In the genomic region with DNA sequence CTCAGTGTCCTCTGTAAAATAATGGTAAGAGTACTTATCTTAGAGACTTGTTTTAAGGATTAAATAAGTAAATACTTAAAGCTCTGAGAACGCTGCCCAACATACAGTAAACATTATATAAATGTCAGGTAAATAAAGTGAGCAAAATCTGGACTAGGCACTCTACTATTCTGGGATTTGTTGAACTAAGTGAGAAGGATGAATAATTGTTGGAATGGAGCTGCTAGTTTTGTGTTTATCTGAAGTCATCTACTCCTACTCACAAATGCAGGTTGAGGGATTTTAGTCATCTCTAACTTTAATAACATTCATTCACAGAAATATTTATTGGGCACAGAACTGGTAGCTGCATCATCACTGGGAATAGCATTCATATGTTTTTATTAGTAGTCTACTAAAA, we compare ENCODE assay signal across 15 cellular contexts.
DNase-seq lines count a peak whose midpoint lies in the region; ATAC-seq and TF ChIP-seq lines count a peak whose summit lies in the region.
"Had no signal": no experiment of that assay in that cellular context is flagged by ENCODE, and none has a peak within 500 bp of the region (broad histone marks: within the 10 kb centered on the region; RNA-seq: fewer than 3 reads in every experiment).

No MANE protein-coding gene starts in this region.

- in situ Hi-C loops in ACHN (cut with HindIII; ENCODE audit: low pct_ligation_motif_present, low pct_unique_long_range_greater_than_20kb, low sequenced_read_pairs) = no loop called here

- H3K9ac ChIP-seq in rectal smooth muscle tissue (ENCODE audit: low read length) = no peak overlapping the region

- no peak for ATAC-seq in left lobe of liver
- ATAC-seq: HepG2 had no signal

- H3K36me3 ChIP-seq in rectal smooth muscle tissue (ENCODE audit: control insufficient read depth, insufficient read depth, low read length) = no peaks in the 10 kb centered on the region
- H3K36me3 ChIP-seq: BE2C had no signal

- H3K4me3 ChIP-seq in LNCaP clone FGC (ENCODE audit: low read depth, low read length) = no peak overlapping the region
- no peak overlapping the region for H3K4me3 ChIP-seq in foreskin fibroblast (ENCODE audit: low read depth in 1 of 2, low read length in 2 of 2)
- no peak overlapping the region for H3K4me3 ChIP-seq in rectal smooth muscle tissue (ENCODE audit: low read length)

- H3K27ac ChIP-seq in rectal smooth muscle tissue (ENCODE audit: low read depth, low read length) = peak overlapping the region; percentile 38

- peaks cover 49% of the 10 kb centered on the region for H3K4me1 ChIP-seq in rectal smooth muscle tissue (ENCODE audit: control insufficient read depth, insufficient read depth, low read length)
- H3K4me1 ChIP-seq: BE2C had no signal

- DNase-seq in EH (ENCODE audit: low read depth) = peak; percentile 52
- DNase-seq in LNCaP clone FGC (ENCODE audit: low read depth) = peak; percentile 61
- DNase-seq in foreskin fibroblast = peak; percentile 23 to 54
- no peak for DNase-seq in ACHN
- DNase-seq in NCI-H82 (lab: John Stamatoyannopoulos, UW) = no peak
- DNase-seq in activated naive CD4-positive, alpha-beta T cell (lab: John Stamatoyannopoulos, UW) = no peak
- no peak for DNase-seq in left lobe of liver (ENCODE audit: low spot score)
- DNase-seq: BE2C; CD8-positive, alpha-beta memory T cell; NCI-H1417; NCI-H1930; NCI-H2171; NCI-H510A had no signal

- no peaks in the 10 kb centered on the region for H3K27me3 ChIP-seq in rectal smooth muscle tissue (ENCODE audit: control insufficient read depth, insufficient read depth, low read length)
- H3K27me3 ChIP-seq: BE2C had no signal

- TF ChIP-seq CTCF in LNCaP clone FGC (IDR thresholded peaks at IDR 0.05; ENCODE audit: control insufficient read depth, extremely low read depth, insufficient read depth) (no peak), foreskin fibroblast (IDR thresholded peaks at IDR 0.05; ENCODE audit: low read depth, low read length) (no peak)

Comparison
In these comparisons a context has a peak if more than half of its experiments do, and no peak if none do; other contexts are left out.
1. DNase-seq: peak in EH (single experiment), LNCaP clone FGC (single experiment) and foreskin fibroblast (2 of 2); none in ACHN (single experiment), NCI-H82 (single experiment), activated naive CD4-positive, alpha-beta T cell (0 of 4) and left lobe of liver (single experiment).